Comparison of ENCODE assay signal across 16 cellular contexts in the genomic region with DNA sequence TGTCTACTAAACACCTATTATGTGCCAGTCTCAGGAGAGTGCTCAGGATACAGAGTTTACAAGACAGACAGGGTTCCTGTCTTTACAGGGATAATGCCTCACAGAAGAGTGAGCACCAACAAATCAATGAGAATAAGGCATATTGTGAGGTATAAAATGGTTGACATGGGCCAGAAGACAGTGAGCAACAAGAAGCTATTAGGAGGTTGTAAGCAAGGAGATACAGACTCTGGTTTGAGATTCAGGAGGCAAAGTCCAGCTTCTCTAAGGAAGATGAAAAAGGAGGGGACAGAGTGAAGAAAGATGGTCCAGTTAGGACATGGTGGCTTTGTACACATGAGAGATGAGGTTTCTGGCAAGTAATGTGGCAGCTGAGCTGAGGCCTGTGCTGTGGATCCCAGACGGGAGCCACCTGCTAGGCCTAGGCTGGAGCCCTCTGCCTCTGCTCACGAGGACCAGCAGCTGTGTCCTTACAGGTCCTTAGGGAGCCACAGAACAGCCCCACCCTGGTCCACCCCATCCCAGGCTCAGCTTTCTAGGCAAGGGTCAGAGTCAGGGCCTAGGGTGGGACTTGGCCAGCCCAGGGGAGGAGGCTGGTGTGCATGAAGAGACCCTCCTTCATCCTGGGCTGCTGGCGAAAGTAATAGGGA.
DNase-seq lines count a peak whose midpoint lies in the region; ATAC-seq and TF ChIP-seq lines count a peak whose summit lies in the region.
"Had no signal": no experiment of that assay in that cellular context is flagged by ENCODE, and none has a peak within 500 bp of the region (broad histone marks: within the 10 kb centered on the region; RNA-seq: fewer than 3 reads in every experiment).

No MANE protein-coding gene starts in this region.

- H3K4me2 ChIP-seq in BLaER1 (peak overlapping the region; percentile 87), trophoblast cell (ENCODE audit: low read length) (no peak overlapping the region)

- H3K79me1 ChIP-seq in trophoblast cell (ENCODE audit: low read length) = peaks cover 9% of the 10 kb centered on the region

- peaks cover 3% of the 10 kb centered on the region for H3K79me2 ChIP-seq in trophoblast cell (ENCODE audit: control insufficient read depth, insufficient read depth, low read length, poor library complexity)

- CTCF ChIA-PET in HEK293 (lab: Yijun Ruan, JAX) = interaction anchor here (0.7 to 2.1 kb wide), 8 partner anchors 11 to 178 kb away, joined by 3 to 7 read pairs (median 5); no protein-coding TSS in a partner anchor

- peak overlapping the region; percentile 59 for H4K91ac ChIP-seq in trophoblast cell (ENCODE audit: low read depth, low read length)

- H3K9ac ChIP-seq in BLaER1 = 0 out of 2 replicates have a peak overlapping the region, but pooled peaks have one; percentile 13
- no peak overlapping the region for H3K9ac ChIP-seq in trophoblast cell (ENCODE audit: low read length)

- H4K12ac ChIP-seq in trophoblast cell (ENCODE audit: low read depth, low read length) = no peak overlapping the region

- H4K20me1 ChIP-seq in BLaER1 = no peaks in the 10 kb centered on the region

- no peak for TF ChIP-seq POLR2A in gastroesophageal sphincter (IDR thresholded peaks at IDR 0.05)

- H3K4me3 ChIP-seq in BLaER1 = no peak overlapping the region
- no peak overlapping the region for H3K4me3 ChIP-seq in HEK293 (ENCODE audit: low read depth, low read length)
- H3K4me3 ChIP-seq in gastroesophageal sphincter = no peak overlapping the region
- no peak overlapping the region for H3K4me3 ChIP-seq in trophoblast cell (ENCODE audit: low read depth, low read length)
- H3K4me3 ChIP-seq in upper lobe of right lung = no peak overlapping the region
- H3K4me3 ChIP-seq: gastrocnemius medialis, skin epidermis, vagina had no signal

- intact Hi-C loops in upper lobe of right lung (cut with DNase I) = no loop called here

- no peak for TF ChIP-seq EP300 in gastroesophageal sphincter (IDR thresholded peaks at IDR 0.05)

- peak overlapping the region; percentile 6 for H2AK5ac ChIP-seq in trophoblast cell (ENCODE audit: low read length)

- H3K4me1 ChIP-seq in BLaER1 (peaks cover 52% of the 10 kb centered on the region), HEK293 (ENCODE audit: control insufficient read depth, insufficient read depth, low read length) (no peaks in the 10 kb centered on the region), gastroesophageal sphincter (peaks cover 0 to 8% (median 6%) of the 10 kb centered on the region in 3 donors), trophoblast cell (ENCODE audit: control insufficient read depth in 1 of 2, insufficient read depth in 2 of 2, low read length in 2 of 2) (peaks cover 12 to 15% of the 10 kb centered on the region in 2 experiments), upper lobe of right lung (no peaks in the 10 kb centered on the region)
- H3K4me1 ChIP-seq: BE2C, gastrocnemius medialis, vagina had no signal

- peak overlapping the region; percentile 2 for H4K8ac ChIP-seq in trophoblast cell (ENCODE audit: low read depth, low read length)

- no peak overlapping the region for H3K23ac ChIP-seq in trophoblast cell (ENCODE audit: low read length)

- H2BK5ac ChIP-seq in trophoblast cell (ENCODE audit: low read depth, low read length, poor library complexity) = peak overlapping the region; percentile 36

- peak overlapping the region; percentile 46 for H3K14ac ChIP-seq in trophoblast cell (ENCODE audit: low read length)

- 38% methylated on average over 1 of the region's 3 CpGs; no CpG with 5 or more reads in 1 of the 2 donors for WGBS in gastroesophageal sphincter (ENCODE audit: low coverage in 1 of 2), 2 donors
- no CpG with 5 or more reads among the region's 3 CpGs for WGBS in trophoblast cell (ENCODE audit: extremely low coverage, insufficient coverage, insufficient read length)

- H3K18ac ChIP-seq in trophoblast cell (ENCODE audit: low read length) = peak overlapping the region; percentile 25

- ATAC-seq in gastroesophageal sphincter (peak; percentile 86), HG03460 (IDR thresholded peaks at IDR 0.05; ENCODE audit: unreplicated experiment) (no peak), upper lobe of right lung (no peak)
- ATAC-seq: activated T-cell treated with anti-CD3 and anti-CD28 coated beads, Interleukin-2, amount 50 U/mL, for 4 hours had no signal

- DNase-seq in trophoblast cell (peak in 1 of 2 donors; percentile 24), ACHN (no peak), kidney glomerular epithelial cell (lab: John Stamatoyannopoulos, UW) (no peak), upper lobe of right lung (no peak)
- DNase-seq: activated CD4-positive, alpha-beta T cell treated with anti-CD3 and anti-CD28 coated beads, Interleukin-2, amount 50 U/mL, for 1 hour; activated T-cell treated with anti-CD3 and anti-CD28 coated beads, Interleukin-2, amount 50 U/mL, for 4 hours; BE2C; Kasumi-1; occipital lobe had no signal

- H3K36me3 ChIP-seq in BLaER1 (no peaks in the 10 kb centered on the region), HEK293 (ENCODE audit: control insufficient read depth in 2 of 2, insufficient read depth in 1 of 2, low read length in 2 of 2) (no peaks in the 10 kb centered on the region), gastroesophageal sphincter (no peaks in the 10 kb centered on the region), trophoblast cell (ENCODE audit: control insufficient read depth in 1 of 2, insufficient read depth in 2 of 2, low read length in 2 of 2) (no peaks in the 10 kb centered on the region), upper lobe of right lung (no peaks in the 10 kb centered on the region)
- H3K36me3 ChIP-seq: BE2C, gastrocnemius medialis, vagina had no signal

- POLR2A ChIA-PET in HEK293 (lab: Yijun Ruan, JAX) = no interaction called here

- H3K27ac ChIP-seq in BLaER1 = peak overlapping the region; percentile 90
- H3K27ac ChIP-seq in HEK293 (ENCODE audit: extremely low read depth, low read depth, low read length) = no peak overlapping the region
- H3K27ac ChIP-seq in gastroesophageal sphincter = peak overlapping the region in 3 of 4 donors; percentile 29 to 52 (median 44)
- peak overlapping the region; percentile 49 for H3K27ac ChIP-seq in trophoblast cell (ENCODE audit: low read depth, low read length)
- H3K27ac ChIP-seq in upper lobe of right lung = no peak overlapping the region
- H3K27ac ChIP-seq: skin epidermis, vagina had no signal

- H2BK120ac ChIP-seq in trophoblast cell (ENCODE audit: insufficient read depth, low read length, poor library complexity) = peak overlapping the region; percentile 77

- no peaks in the 10 kb centered on the region for H3K27me3 ChIP-seq in BLaER1
- H3K27me3 ChIP-seq in gastroesophageal sphincter = peaks cover 15% of the 10 kb centered on the region
- H3K27me3 ChIP-seq in trophoblast cell (ENCODE audit: insufficient read depth, low read length) = no peaks in the 10 kb centered on the region
- peaks cover 4% of the 10 kb centered on the region for H3K27me3 ChIP-seq in upper lobe of right lung
- H3K27me3 ChIP-seq: gastrocnemius medialis, vagina had no signal

- in situ Hi-C loops in ACHN (cut with HindIII; ENCODE audit: low pct_ligation_motif_present, low pct_unique_long_range_greater_than_20kb, low sequenced_read_pairs) = no loop called here

- H3K4ac ChIP-seq in trophoblast cell (ENCODE audit: low read depth, low read length) = no peak overlapping the region

- no peak overlapping the region for H2AFZ ChIP-seq in trophoblast cell (ENCODE audit: insufficient read depth, low read length, poor library complexity)

- peaks cover 10% of the 10 kb centered on the region; the same call in 1 of the 2 replicates for H3K9me3 ChIP-seq in BLaER1
- H3K9me3 ChIP-seq in HEK293 (ENCODE audit: control insufficient read depth, insufficient read depth, low read depth, low read length) = no peaks in the 10 kb centered on the region
- H3K9me3 ChIP-seq in gastroesophageal sphincter = peaks cover 0 to 11% (median 0%) of the 10 kb centered on the region in 3 donors
- H3K9me3 ChIP-seq in trophoblast cell (ENCODE audit: insufficient read depth, low read depth, low read length) = peaks cover 2% of the 10 kb centered on the region
- no peaks in the 10 kb centered on the region for H3K9me3 ChIP-seq in upper lobe of right lung
- H3K9me3 ChIP-seq: BE2C, vagina had no signal

- peak overlapping the region; percentile 37 for H2BK12ac ChIP-seq in trophoblast cell (ENCODE audit: low read length)

- TF ChIP-seq CTCF in HEK293 (tag by site-specific recombination; IDR thresholded peaks at IDR 0.05) = no peak
- no peak for TF ChIP-seq CTCF in gastroesophageal sphincter (IDR thresholded peaks at IDR 0.05)
- no peak for TF ChIP-seq CTCF in upper lobe of right lung (IDR thresholded peaks at IDR 0.05)

TF ChIP-seq in HEK293, 187 proteins besides CTCF, POLR2A, EP300 and RAD21:
- TF ChIP-seq ZNF843 (tag by site-specific recombination; IDR thresholded peaks at IDR 0.05) = no peak
- 0 out of 2 replicates have a peak, but pooled peaks have one; percentile 28 for TF ChIP-seq KLF1 (tag by site-specific recombination; IDR thresholded peaks at IDR 0.05)

Comparison
In these comparisons a context has a peak if more than half of its experiments do, and no peak if none do; other contexts are left out.
1. H3K27ac ChIP-seq: peak in BLaER1 (single experiment), gastroesophageal sphincter (3 of 4) and trophoblast cell (single experiment); none in HEK293 (single experiment) and upper lobe of right lung (single experiment).